19 cellular contexts compared by ENCODE assay signal in genomic region chr19:28386080-28386869, GRCh38.
A peak's percentile ranks its signal among the peaks of the same experiment; 100 is the strongest.
DNase-seq lines count a peak whose midpoint lies in the region; ATAC-seq and TF ChIP-seq lines count a peak whose summit lies in the region.
"Had no signal": no experiment of that assay in that cellular context is flagged by ENCODE, and none has a peak within 500 bp of the region (broad histone marks: within the 10 kb centered on the region; RNA-seq: fewer than 3 reads in every experiment).

No MANE protein-coding gene starts in this region.

- H3K4me1 Mint-ChIP-seq in T-helper 2 cell treated with Interferon-gamma antibody and Interleukin-4, amounts not matched to agents 5 μg/mL and 100 μg/mL, for 36 hours (ENCODE audit: low read depth), result peaks cover 7% of the 10 kb centered on the region
- H3K4me1 Mint-ChIP-seq in activated CD8-positive, alpha-beta T cell treated with anti-CD3 and anti-CD28 coated beads, Interleukin-2, amount 10 ng/mL, durations not matched to agents 7 days and 5 days (ENCODE audit: low read depth), result peaks cover 17% of the 10 kb centered on the region
- H3K4me1 Mint-ChIP-seq in stimulated activated effector memory CD8-positive, alpha-beta T cell treated with anti-CD3 and anti-CD28 coated beads, Interleukin-12 subunit alpha, Interleukin-12 subunit beta, amount 100 ng/mL, for 72 hours, result peaks cover 6% of the 10 kb centered on the region
- no peaks in the 10 kb centered on the region for H3K4me1 Mint-ChIP-seq in Calu3 (ENCODE audit: low read depth, unreplicated experiment)
- H3K4me1 Mint-ChIP-seq: CD14-positive monocyte had no signal

- no peaks in the 10 kb centered on the region for H3K9me3 ChIP-seq in DND-41 (ENCODE audit: insufficient read depth, low read length, severe bottlenecking)
- H3K9me3 ChIP-seq: SJCRH30 had no signal

- peak overlapping the region; percentile 89 for H3K27ac ChIP-seq in DND-41 (ENCODE audit: low read length)
- H3K27ac ChIP-seq: RWPE1, SJCRH30 had no signal

- H3K27me3 ChIP-seq in DND-41 (ENCODE audit: insufficient read depth, low read length, poor library complexity), result no peaks in the 10 kb centered on the region
- H3K27me3 ChIP-seq: SJCRH30 had no signal

- TF ChIP-seq CTCF in DND-41 (IDR thresholded peaks at IDR 0.05; ENCODE audit: borderline replicate concordance, extremely low read depth, low read length, poor library complexity, severe bottlenecking) (no peak), Calu3 (IDR thresholded peaks at IDR 0.05; ENCODE audit: unreplicated experiment) (no peak), GM13977 (IDR thresholded peaks at IDR 0.05; ENCODE audit: extremely low read depth, insufficient read depth, missing control alignments) (no peak)

- no peaks in the 10 kb centered on the region for H3K36me3 Mint-ChIP-seq in T-helper 2 cell treated with Interferon-gamma antibody and Interleukin-4, amounts not matched to agents 5 μg/mL and 100 μg/mL, for 36 hours (ENCODE audit: low read depth)
- no peaks in the 10 kb centered on the region for H3K36me3 Mint-ChIP-seq in activated CD8-positive, alpha-beta T cell treated with anti-CD3 and anti-CD28 coated beads, Interleukin-2, amount 10 ng/mL, durations not matched to agents 7 days and 5 days (ENCODE audit: low read depth)
- no peaks in the 10 kb centered on the region for H3K36me3 Mint-ChIP-seq in stimulated activated effector memory CD8-positive, alpha-beta T cell treated with anti-CD3 and anti-CD28 coated beads, Interleukin-12 subunit alpha, Interleukin-12 subunit beta, amount 100 ng/mL, for 72 hours
- H3K36me3 Mint-ChIP-seq in Calu3 (ENCODE audit: insufficient read depth, unreplicated experiment), result no peaks in the 10 kb centered on the region
- H3K36me3 Mint-ChIP-seq: CD14-positive monocyte had no signal

- H3K4me1 ChIP-seq in DND-41 (ENCODE audit: insufficient read depth, low read length), result peaks cover 57% of the 10 kb centered on the region
- H3K4me1 ChIP-seq: SJCRH30 had no signal

- H3K27ac Mint-ChIP-seq in T-helper 2 cell treated with Interferon-gamma antibody and Interleukin-4, amounts not matched to agents 5 μg/mL and 100 μg/mL, for 36 hours, result peak overlapping the region; percentile 50
- peak overlapping the region; percentile 72 for H3K27ac Mint-ChIP-seq in activated CD8-positive, alpha-beta T cell treated with anti-CD3 and anti-CD28 coated beads, Interleukin-2, amount 10 ng/mL, durations not matched to agents 7 days and 5 days
- H3K27ac Mint-ChIP-seq in stimulated activated effector memory CD8-positive, alpha-beta T cell treated with anti-CD3 and anti-CD28 coated beads, Interleukin-12 subunit alpha, Interleukin-12 subunit beta, amount 100 ng/mL, for 72 hours, result no peak overlapping the region
- H3K27ac Mint-ChIP-seq in Calu3 (ENCODE audit: unreplicated experiment), result no peak overlapping the region
- H3K27ac Mint-ChIP-seq: CD14-positive monocyte had no signal

- H3K36me3 ChIP-seq in DND-41 (ENCODE audit: insufficient read depth, low read length), result no peaks in the 10 kb centered on the region
- H3K36me3 ChIP-seq: SJCRH30 had no signal

- H3K27me3 Mint-ChIP-seq in T-helper 2 cell treated with Interferon-gamma antibody and Interleukin-4, amounts not matched to agents 5 μg/mL and 100 μg/mL, for 36 hours (ENCODE audit: low read depth), result no peaks in the 10 kb centered on the region
- no peaks in the 10 kb centered on the region for H3K27me3 Mint-ChIP-seq in activated CD8-positive, alpha-beta T cell treated with anti-CD3 and anti-CD28 coated beads, Interleukin-2, amount 10 ng/mL, durations not matched to agents 7 days and 5 days (ENCODE audit: low read depth)
- peaks cover 21% of the 10 kb centered on the region for H3K27me3 Mint-ChIP-seq in Calu3 (ENCODE audit: unreplicated experiment)

- peak overlapping the region; percentile 66 for H2AFZ ChIP-seq in DND-41 (ENCODE audit: low read depth, low read length)

- POLR2A ChIA-PET in activated CD8-positive, alpha-beta T cell treated with anti-CD3 and anti-CD28 coated beads, Interleukin-2, amount 10 ng/mL, durations not matched to agents 7 days and 5 days (lab: Charles Lee), result no interaction called here

- no peaks in the 10 kb centered on the region for H4K20me1 ChIP-seq in DND-41 (ENCODE audit: insufficient read depth, low read length)

- CTCF ChIA-PET in activated CD8-positive, alpha-beta T cell treated with anti-CD3 and anti-CD28 coated beads, Interleukin-2, amount 10 ng/mL, durations not matched to agents 7 days and 5 days (lab: Charles Lee), result no interaction called here
- CTCF ChIA-PET in Calu3 (lab: Charles Lee), result no interaction called here

- in situ Hi-C loops in GM13977 (cut with MboI; ENCODE audit: low pct_unique_long_range_greater_than_20kb, low sequenced_read_pairs, unreplicated experiment), result no loop called here

- H3K4me3 ChIP-seq in DND-41 (ENCODE audit: low read depth in 1 of 2, low read length in 2 of 2), result peak overlapping the region in 1 of 2 experiments; percentile 21; a peak in 1 of 4 replicates
- H3K4me3 ChIP-seq: SJCRH30 had no signal

- peak overlapping the region; percentile 28 for H3K4me3 Mint-ChIP-seq in T-helper 2 cell treated with Interferon-gamma antibody and Interleukin-4, amounts not matched to agents 5 μg/mL and 100 μg/mL, for 36 hours
- H3K4me3 Mint-ChIP-seq in activated CD8-positive, alpha-beta T cell treated with anti-CD3 and anti-CD28 coated beads, Interleukin-2, amount 10 ng/mL, durations not matched to agents 7 days and 5 days, result peak overlapping the region; percentile 53
- H3K4me3 Mint-ChIP-seq in stimulated activated effector memory CD8-positive, alpha-beta T cell treated with anti-CD3 and anti-CD28 coated beads, Interleukin-12 subunit alpha, Interleukin-12 subunit beta, amount 100 ng/mL, for 72 hours, result no peak overlapping the region
- H3K4me3 Mint-ChIP-seq in Calu3 (ENCODE audit: low read depth, unreplicated experiment), result no peak overlapping the region
- H3K4me3 Mint-ChIP-seq: CD14-positive monocyte had no signal

- no peak for DNase-seq in T-helper 2 cell treated with Interferon-gamma antibody and Interleukin-4, amounts not matched to agents 5 μg/mL and 100 μg/mL, for 36 hours (ENCODE audit: low spot score)
- DNase-seq in T-helper 2 cell (no peak), DND-41 (peak; percentile 34), Calu3 (no peak), GM13977 (ENCODE audit: low spot score) (no peak)
- peak; percentile 21 for DNase-seq in activated CD8-positive, alpha-beta T cell treated with anti-CD3 and anti-CD28 coated beads, Interleukin-2, amount 10 ng/mL, durations not matched to agents 7 days and 5 days
- no peak for DNase-seq in stimulated activated effector memory CD8-positive, alpha-beta T cell treated with anti-CD3 and anti-CD28 coated beads, Interleukin-12 subunit alpha, Interleukin-12 subunit beta, amount 100 ng/mL, for 72 hours (ENCODE audit: low spot score in 2 of 2)
- DNase-seq in central memory CD4-positive, alpha-beta T cell, result no peak
- DNase-seq: 8988T, DMS79 treated with DMSO at 0.1 percent for 48 hours, GDM1, HCEC 1CT, Kasumi-1, NCI-H1417, NCI-H2029 treated with DMSO at 0.1 percent for 48 hours, NCI-H510A treated with DMSO at 0.1 percent for 48 hours, SJCRH30 had no signal

- intact Hi-C loops in Calu3 (cut with micrococcal nuclease; ENCODE audit: unreplicated experiment), result no loop called here

- H3K79me2 ChIP-seq in DND-41 (ENCODE audit: insufficient read depth, low read length), result no peaks in the 10 kb centered on the region

- peak; percentile 78 for ATAC-seq in DND-41 (ENCODE audit: insufficient read depth, low read depth)
- ATAC-seq in activated CD8-positive, alpha-beta T cell treated with anti-CD3 and anti-CD28 coated beads, Interleukin-2, amount 10 ng/mL, durations not matched to agents 7 days and 5 days, result peak; percentile 44
- peak; percentile 11 for ATAC-seq in stimulated activated effector memory CD8-positive, alpha-beta T cell treated with anti-CD3 and anti-CD28 coated beads, Interleukin-12 subunit alpha, Interleukin-12 subunit beta, amount 100 ng/mL, for 72 hours

- peak overlapping the region; percentile 55 for H3K4me2 ChIP-seq in DND-41 (ENCODE audit: insufficient read depth, low read length)

- H3K9ac ChIP-seq in DND-41 (ENCODE audit: low read depth, low read length), result peak overlapping the region; percentile 51

- H3K9me3 Mint-ChIP-seq in T-helper 2 cell treated with Interferon-gamma antibody and Interleukin-4, amounts not matched to agents 5 μg/mL and 100 μg/mL, for 36 hours, result no peaks in the 10 kb centered on the region
- H3K9me3 Mint-ChIP-seq in activated CD8-positive, alpha-beta T cell treated with anti-CD3 and anti-CD28 coated beads, Interleukin-2, amount 10 ng/mL, durations not matched to agents 7 days and 5 days (ENCODE audit: insufficient read depth), result peaks cover 9% of the 10 kb centered on the region
- H3K9me3 Mint-ChIP-seq in stimulated activated effector memory CD8-positive, alpha-beta T cell treated with anti-CD3 and anti-CD28 coated beads, Interleukin-12 subunit alpha, Interleukin-12 subunit beta, amount 100 ng/mL, for 72 hours, result peaks cover 17% of the 10 kb centered on the region
- H3K9me3 Mint-ChIP-seq in Calu3 (ENCODE audit: low read depth, unreplicated experiment), result peaks cover 6% of the 10 kb centered on the region

- BruUV-seq in Calu3 (replicated peaks; lab: Mats Ljungman, UMichigan), result no TSS peak

Comparison
In these comparisons a context has a peak if more than half of its experiments do, and no peak if none do; other contexts are left out.
1. DNase-seq: peak in DND-41 (single experiment) and activated CD8-positive, alpha-beta T cell treated with anti-CD3 and anti-CD28 coated beads, Interleukin-2, amount 10 ng/mL, durations not matched to agents 7 days and 5 days (single experiment); none in T-helper 2 cell treated with Interferon-gamma antibody and Interleukin-4, amounts not matched to agents 5 μg/mL and 100 μg/mL, for 36 hours (single experiment), T-helper 2 cell (0 of 5), stimulated activated effector memory CD8-positive, alpha-beta T cell treated with anti-CD3 and anti-CD28 coated beads, Interleukin-12 subunit alpha, Interleukin-12 subunit beta, amount 100 ng/mL, for 72 hours (0 of 2), Calu3 (single experiment), central memory CD4-positive, alpha-beta T cell (single experiment) and GM13977 (single experiment).
2. H3K27ac Mint-ChIP-seq: peak in T-helper 2 cell treated with Interferon-gamma antibody and Interleukin-4, amounts not matched to agents 5 μg/mL and 100 μg/mL, for 36 hours (single experiment) and activated CD8-positive, alpha-beta T cell treated with anti-CD3 and anti-CD28 coated beads, Interleukin-2, amount 10 ng/mL, durations not matched to agents 7 days and 5 days (single experiment); none in stimulated activated effector memory CD8-positive, alpha-beta T cell treated with anti-CD3 and anti-CD28 coated beads, Interleukin-12 subunit alpha, Interleukin-12 subunit beta, amount 100 ng/mL, for 72 hours (single experiment) and Calu3 (single experiment).
3. H3K4me3 Mint-ChIP-seq: peak in T-helper 2 cell treated with Interferon-gamma antibody and Interleukin-4, amounts not matched to agents 5 μg/mL and 100 μg/mL, for 36 hours (single experiment) and activated CD8-positive, alpha-beta T cell treated with anti-CD3 and anti-CD28 coated beads, Interleukin-2, amount 10 ng/mL, durations not matched to agents 7 days and 5 days (single experiment); none in stimulated activated effector memory CD8-positive, alpha-beta T cell treated with anti-CD3 and anti-CD28 coated beads, Interleukin-12 subunit alpha, Interleukin-12 subunit beta, amount 100 ng/mL, for 72 hours (single experiment) and Calu3 (single experiment).
4. ATAC-seq: peak in every context shown above with its lines; median percentile 78 in DND-41; 44 in activated CD8-positive, alpha-beta T cell treated with anti-CD3 and anti-CD28 coated beads, Interleukin-2, amount 10 ng/mL, durations not matched to agents 7 days and 5 days; 11 in stimulated activated effector memory CD8-positive, alpha-beta T cell treated with anti-CD3 and anti-CD28 coated beads, Interleukin-12 subunit alpha, Interleukin-12 subunit beta, amount 100 ng/mL, for 72 hours.